9 cellular contexts compared by ENCODE assay signal in genomic region chr9:91164724-91165520, GRCh38.
A peak's percentile ranks its signal among the peaks of the same experiment; 100 is the strongest.
DNase-seq lines count a peak whose midpoint lies in the region; ATAC-seq lines count a peak whose summit lies in the region.
"Had no signal": no experiment of that assay in that cellular context is flagged by ENCODE, and none has a peak within 500 bp of the region (broad histone marks: within the 10 kb centered on the region; RNA-seq: fewer than 3 reads in every experiment).

No MANE protein-coding gene starts in this region.

- peak; percentile 46 for DNase-seq in SKM-1 (lab: John Stamatoyannopoulos, UW; ENCODE audit: unreplicated experiment)
- DNase-seq in activated naive CD8-positive, alpha-beta T cell treated with anti-CD3 and anti-CD28 coated beads, Interleukin-2, amount 10 ng/mL, durations not matched to agents 7 days and 5 days = peak; percentile 79
- DNase-seq in immature natural killer cell = peak; percentile 71 to 78 (median 71)
- peak; percentile 67 to 70 for DNase-seq in stimulated activated CD4-positive, alpha-beta T cell treated with anti-CD3 and anti-CD28 coated beads, Interleukin-2, amount 100 ng/mL, for 48 hours
- no peak for DNase-seq in iPS-NIHi11 (ENCODE audit: low spot score)
- DNase-seq in NCI-H146 (lab: John Stamatoyannopoulos, UW) = no peak

- H3K4me3 Mint-ChIP-seq in activated naive CD8-positive, alpha-beta T cell treated with anti-CD3 and anti-CD28 coated beads, Interleukin-2, amount 10 ng/mL, durations not matched to agents 7 days and 5 days = peak overlapping the region; percentile 74
- H3K4me3 Mint-ChIP-seq in immature natural killer cell = peak overlapping the region; percentile 76 to 88 (median 82)
- H3K4me3 Mint-ChIP-seq: brain had no signal

- H3K27ac Mint-ChIP-seq in activated naive CD8-positive, alpha-beta T cell treated with anti-CD3 and anti-CD28 coated beads, Interleukin-2, amount 10 ng/mL, durations not matched to agents 7 days and 5 days = peak overlapping the region; percentile 90
- H3K27ac Mint-ChIP-seq in immature natural killer cell = peak overlapping the region; percentile 89 to 97 (median 94)

- peak; percentile 44 for ATAC-seq in HG02678 (IDR thresholded peaks at IDR 0.05; ENCODE audit: unreplicated experiment)
- peak; percentile 86 for ATAC-seq in activated naive CD8-positive, alpha-beta T cell treated with anti-CD3 and anti-CD28 coated beads, Interleukin-2, amount 10 ng/mL, durations not matched to agents 7 days and 5 days (ENCODE audit: low read depth)
- no peak for ATAC-seq in HG03354 (IDR thresholded peaks at IDR 0.05; ENCODE audit: poor library complexity, severe bottlenecking, unreplicated experiment)

- H3K9me3 Mint-ChIP-seq in activated naive CD8-positive, alpha-beta T cell treated with anti-CD3 and anti-CD28 coated beads, Interleukin-2, amount 10 ng/mL, durations not matched to agents 7 days and 5 days = peaks cover 2% of the 10 kb centered on the region
- no peaks in the 10 kb centered on the region for H3K9me3 Mint-ChIP-seq in immature natural killer cell

- POLR2A ChIA-PET in activated naive CD8-positive, alpha-beta T cell treated with anti-CD3 and anti-CD28 coated beads, Interleukin-2, amount 10 ng/mL, durations not matched to agents 7 days and 5 days (lab: Charles Lee) = interaction anchor here (0.9 to 4.3 kb wide), 14 partner anchors 10 to 259 kb away, joined by 3 to 56 read pairs (median 6); no protein-coding TSS in a partner anchor

- H3K27me3 Mint-ChIP-seq in activated naive CD8-positive, alpha-beta T cell treated with anti-CD3 and anti-CD28 coated beads, Interleukin-2, amount 10 ng/mL, durations not matched to agents 7 days and 5 days = no peaks in the 10 kb centered on the region
- H3K27me3 Mint-ChIP-seq in immature natural killer cell (ENCODE audit: low read depth in 3 of 3) = peaks cover 4 to 7% (median 5%) of the 10 kb centered on the region in 3 donors
- H3K27me3 Mint-ChIP-seq: brain had no signal

- H3K36me3 Mint-ChIP-seq in activated naive CD8-positive, alpha-beta T cell treated with anti-CD3 and anti-CD28 coated beads, Interleukin-2, amount 10 ng/mL, durations not matched to agents 7 days and 5 days = peaks cover 13% of the 10 kb centered on the region
- no peaks in the 10 kb centered on the region for H3K36me3 Mint-ChIP-seq in immature natural killer cell
- H3K36me3 Mint-ChIP-seq: brain had no signal

- peaks cover 51% of the 10 kb centered on the region for H3K4me1 Mint-ChIP-seq in activated naive CD8-positive, alpha-beta T cell treated with anti-CD3 and anti-CD28 coated beads, Interleukin-2, amount 10 ng/mL, durations not matched to agents 7 days and 5 days
- H3K4me1 Mint-ChIP-seq in immature natural killer cell = peaks cover 52 to 57% of the 10 kb centered on the region in 2 donors

Comparison
In these comparisons a context has a peak if more than half of its experiments do, and no peak if none do; other contexts are left out.
1. DNase-seq: peak in SKM-1 (single experiment), activated naive CD8-positive, alpha-beta T cell treated with anti-CD3 and anti-CD28 coated beads, Interleukin-2, amount 10 ng/mL, durations not matched to agents 7 days and 5 days (single experiment), immature natural killer cell (3 of 3) and stimulated activated CD4-positive, alpha-beta T cell treated with anti-CD3 and anti-CD28 coated beads, Interleukin-2, amount 100 ng/mL, for 48 hours (2 of 2); none in iPS-NIHi11 (single experiment) and NCI-H146 (single experiment).